ENCODE assay signal across 22 cellular contexts in genomic region chr9:15286288-15286834, GRCh38. TPM values are rescaled to one million over a fixed set of nuclear protein-coding genes. Genes with fewer than 3 reads are reported as not detected.
DNase-seq lines count a peak whose midpoint lies in the region; ATAC-seq lines count a peak whose summit lies in the region.
"Had no signal": no experiment of that assay in that cellular context is flagged by ENCODE, and none has a peak within 500 bp of the region (broad histone marks: within the 10 kb centered on the region; RNA-seq: fewer than 3 reads in every experiment).

No MANE protein-coding gene starts in this region.

- DNase-seq in CD8-positive, alpha-beta memory T cell, result no peak
- DNase-seq in OCI-M1 (lab: John Stamatoyannopoulos, UW), result peak; percentile 37
- DNase-seq in natural killer cell treated with Interleukin-12 subunit alpha and Interleukin-12 subunit beta and Interleukin-15 and Interleukin-18, amount 100 ng/mL, for 72 hours (ENCODE audit: low spot score), result no peak
- no peak for DNase-seq in NCI-H1417 (lab: John Stamatoyannopoulos, UW)
- DNase-seq in occipital lobe (lab: John Stamatoyannopoulos, UW), result no peak
- DNase-seq: activated CD4-positive, alpha-beta T cell treated with anti-CD3 and anti-CD28 coated beads, Interleukin-2, amount 50 U/mL, for 1 hour; activated naive CD4-positive, alpha-beta T cell treated with anti-CD3 and anti-CD28 coated beads for 36 hours; activated T-cell treated with anti-CD3 and anti-CD28 coated beads, Interleukin-2, amount 50 U/mL, for 72 hours; hippocampal formation; IMR-90; left lung; mesenchymal stem cell; NCI-H1092 treated with DMSO at 0.1 percent for 48 hours; NCI-H187 treated with DMSO at 0.1 percent for 48 hours; NCI-H748 treated with DMSO at 0.1 percent for 48 hours; stimulated activated naive CD8-positive, alpha-beta T cell treated with anti-CD3 and anti-CD28 coated beads, Interleukin-15, amount 100 ng/mL, for 72 hours; thyroid gland; WERI-Rb-1 had no signal

- H3K36me3 Mint-ChIP-seq in CD8-positive, alpha-beta memory T cell, result peaks cover 5 to 10% (median 5%) of the 10 kb centered on the region in 3 donors
- peaks cover 6% of the 10 kb centered on the region for H3K36me3 Mint-ChIP-seq in natural killer cell treated with Interleukin-12 subunit alpha and Interleukin-12 subunit beta and Interleukin-15 and Interleukin-18, amount 100 ng/mL, for 72 hours

- no peaks in the 10 kb centered on the region for H3K27me3 Mint-ChIP-seq in CD8-positive, alpha-beta memory T cell
- no peaks in the 10 kb centered on the region for H3K27me3 Mint-ChIP-seq in natural killer cell treated with Interleukin-12 subunit alpha and Interleukin-12 subunit beta and Interleukin-15 and Interleukin-18, amount 100 ng/mL, for 72 hours
- H3K27me3 Mint-ChIP-seq: stimulated activated naive CD8-positive, alpha-beta T cell treated with anti-CD3 and anti-CD28 coated beads, Interleukin-15, amount 100 ng/mL, for 72 hours had no signal

- H3K27ac Mint-ChIP-seq in CD8-positive, alpha-beta memory T cell, result peak overlapping the region in 7 of 8 donors; percentile 1 to 67 (median 48)
- peak overlapping the region; percentile 4 to 15 for H3K27ac Mint-ChIP-seq in natural killer cell treated with Interleukin-12 subunit alpha and Interleukin-12 subunit beta and Interleukin-15 and Interleukin-18, amount 100 ng/mL, for 72 hours
- H3K27ac Mint-ChIP-seq: activated naive CD4-positive, alpha-beta T cell treated with anti-CD3 and anti-CD28 coated beads for 36 hours had no signal

- CTCF ChIA-PET in CD8-positive, alpha-beta memory T cell (lab: Charles Lee), result interaction anchor here (0.9 to 1.7 kb wide), 5 partner anchors 9 to 144 kb away, joined by 3 to 6 read pairs (median 3); no protein-coding TSS in a partner anchor

- no peaks in the 10 kb centered on the region for H3K36me3 ChIP-seq in CD8-positive, alpha-beta memory T cell (ENCODE audit: insufficient read depth, low read length)
- H3K36me3 ChIP-seq in endocrine pancreas (ENCODE audit: control insufficient read depth, insufficient read depth, low read length), result no peaks in the 10 kb centered on the region
- H3K36me3 ChIP-seq: left lung, thyroid gland, WERI-Rb-1 had no signal

- no peaks in the 10 kb centered on the region for H3K9me3 ChIP-seq in CD8-positive, alpha-beta memory T cell (ENCODE audit: low read length)
- no peaks in the 10 kb centered on the region for H3K9me3 ChIP-seq in endocrine pancreas (ENCODE audit: control insufficient read depth, low read length)
- H3K9me3 ChIP-seq: left lung, thyroid gland had no signal

- peaks cover 33 to 59% (median 57%) of the 10 kb centered on the region in 3 donors for H3K4me1 Mint-ChIP-seq in CD8-positive, alpha-beta memory T cell
- peaks cover 20 to 29% of the 10 kb centered on the region in 2 donors for H3K4me1 Mint-ChIP-seq in natural killer cell treated with Interleukin-12 subunit alpha and Interleukin-12 subunit beta and Interleukin-15 and Interleukin-18, amount 100 ng/mL, for 72 hours (ENCODE audit: low read depth in 2 of 2)

- H3K4me3 Mint-ChIP-seq in CD8-positive, alpha-beta memory T cell, result peak overlapping the region in 2 of 7 donors; percentile 3 to 9
- no peak overlapping the region for H3K4me3 Mint-ChIP-seq in natural killer cell treated with Interleukin-12 subunit alpha and Interleukin-12 subunit beta and Interleukin-15 and Interleukin-18, amount 100 ng/mL, for 72 hours
- H3K4me3 Mint-ChIP-seq: activated naive CD4-positive, alpha-beta T cell treated with anti-CD3 and anti-CD28 coated beads for 36 hours; activated T-cell treated with anti-CD3 and anti-CD28 coated beads, Interleukin-2, amount 50 U/mL, for 72 hours; stimulated activated naive CD8-positive, alpha-beta T cell treated with anti-CD3 and anti-CD28 coated beads, Interleukin-15, amount 100 ng/mL, for 72 hours had no signal

- POLR2A ChIA-PET in CD8-positive, alpha-beta memory T cell (lab: Charles Lee), result interaction anchor here (1.3 kb wide), 1 partner anchor 14 kb away, joined by 4 read pairs; no protein-coding TSS in a partner anchor

- ATAC-seq in natural killer cell treated with Interleukin-12 subunit alpha and Interleukin-12 subunit beta and Interleukin-15 and Interleukin-18, amount 100 ng/mL, for 72 hours, result no peak
- no peak for ATAC-seq in HG03196 (IDR thresholded peaks at IDR 0.05; ENCODE audit: unreplicated experiment)
- ATAC-seq in GM21423 (IDR thresholded peaks at IDR 0.05; ENCODE audit: unreplicated experiment), result no peak
- ATAC-seq: activated T-cell treated with anti-CD3 and anti-CD28 coated beads, Interleukin-2, amount 50 U/mL, for 72 hours; left lung; SK-N-SH treated with all-trans-retinoic acid at 6 μM for 48 hours; stimulated activated naive CD8-positive, alpha-beta T cell treated with anti-CD3 and anti-CD28 coated beads, Interleukin-15, amount 100 ng/mL, for 72 hours had no signal

- H3K9me3 Mint-ChIP-seq in CD8-positive, alpha-beta memory T cell, result no peaks in the 10 kb centered on the region
- H3K9me3 Mint-ChIP-seq in natural killer cell treated with Interleukin-12 subunit alpha and Interleukin-12 subunit beta and Interleukin-15 and Interleukin-18, amount 100 ng/mL, for 72 hours, result no peaks in the 10 kb centered on the region

- no peak overlapping the region for H3K9ac ChIP-seq in endocrine pancreas (ENCODE audit: control insufficient read depth, insufficient read depth, low read length)

- no peak overlapping the region for H3K4me3 ChIP-seq in CD8-positive, alpha-beta memory T cell (ENCODE audit: low read length)
- peak overlapping the region; percentile 30 for H3K4me3 ChIP-seq in endocrine pancreas (ENCODE audit: control insufficient read depth, insufficient read depth, low read length)
- H3K4me3 ChIP-seq: left lung, thyroid gland had no signal

- peaks cover 15% of the 10 kb centered on the region for H3K4me1 ChIP-seq in CD8-positive, alpha-beta memory T cell (ENCODE audit: insufficient read depth, low read length)
- no peaks in the 10 kb centered on the region for H3K4me1 ChIP-seq in endocrine pancreas (ENCODE audit: control insufficient read depth, insufficient read depth, low read length)
- H3K4me1 ChIP-seq: left lung had no signal

- H3K27ac ChIP-seq in CD8-positive, alpha-beta memory T cell (ENCODE audit: low read depth, low read length), result no peak overlapping the region
- H3K27ac ChIP-seq: left lung, WERI-Rb-1 had no signal

- H3K27me3 ChIP-seq in CD8-positive, alpha-beta memory T cell (ENCODE audit: insufficient read depth, low read length, poor library complexity, severe bottlenecking), result no peaks in the 10 kb centered on the region
- no peaks in the 10 kb centered on the region for H3K27me3 ChIP-seq in endocrine pancreas (ENCODE audit: control insufficient read depth, insufficient read depth, low read length)
- H3K27me3 ChIP-seq: left lung, thyroid gland had no signal

RNA-seq across cellular contexts. Expression of gene TTC39B, which starts 20.7 kb away (rescaled TPM):
- total RNA-seq in CD8-positive, alpha-beta memory T cell, result 10 to 100 TPM; 11.3 to 12.1 TPM
- polyA plus RNA-seq in CD8-positive, alpha-beta memory T cell, result 6.9 TPM
- 10 to 100 TPM; 12.4 to 20.6 TPM for total RNA-seq in natural killer cell treated with Interleukin-12 subunit alpha and Interleukin-12 subunit beta and Interleukin-15 and Interleukin-18, amount 100 ng/mL, for 72 hours
- total RNA-seq in occipital lobe, result 6.9 TPM
